In the genomic region with DNA sequence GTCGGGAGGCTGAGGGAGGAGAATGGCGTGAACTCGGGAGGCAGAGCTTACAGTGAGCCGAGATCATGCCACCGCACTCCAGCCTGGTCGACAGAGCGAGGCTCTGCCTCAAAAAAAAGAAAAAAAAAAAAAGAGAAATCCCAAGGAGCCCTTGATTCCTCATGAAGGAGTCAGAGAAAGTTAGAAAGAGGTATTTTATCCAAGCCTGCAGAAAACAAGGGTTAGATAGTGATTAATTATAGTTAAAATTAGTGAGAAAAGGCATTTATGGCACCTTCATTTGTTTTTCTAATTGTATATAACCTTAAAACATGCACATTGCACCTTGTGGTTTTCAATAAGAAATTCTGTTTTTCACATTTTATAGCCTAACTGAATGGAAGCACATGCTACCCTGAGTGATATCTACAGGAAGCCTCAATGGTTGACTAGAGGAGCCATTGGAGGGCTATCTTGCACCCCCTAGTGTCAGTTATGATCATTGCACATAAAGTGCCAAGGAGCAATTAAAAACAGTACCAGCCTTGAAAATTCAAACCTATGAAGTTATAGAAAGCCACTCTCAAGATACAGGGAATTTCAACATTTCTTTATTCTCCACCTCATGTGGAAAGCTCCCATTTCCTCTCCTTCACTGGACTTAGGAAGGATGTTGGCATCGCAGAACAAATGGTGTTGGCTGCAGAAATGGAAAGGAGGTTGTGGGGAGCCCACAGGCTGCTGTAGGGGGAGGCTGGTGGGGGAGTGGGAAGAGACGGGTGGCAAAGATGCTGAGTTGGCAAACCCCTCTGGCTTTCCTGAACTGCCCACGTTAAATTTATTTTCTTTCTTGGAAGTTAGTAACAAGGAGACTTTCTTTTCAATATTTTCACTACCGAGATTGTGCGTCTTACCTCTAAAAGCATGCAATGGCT, we compare ENCODE assay signal across 9 cellular contexts. TPM values are rescaled to one million over a fixed set of nuclear protein-coding genes. Genes with fewer than 3 reads are reported as not detected.
A peak's percentile ranks its signal among the peaks of the same experiment; 100 is the strongest.
DNase-seq lines count a peak whose midpoint lies in the region; ATAC-seq, FAIRE-seq and TF ChIP-seq lines count a peak whose summit lies in the region.
"Had no signal": no experiment of that assay in that cellular context is flagged by ENCODE, and none has a peak within 500 bp of the region (broad histone marks: within the 10 kb centered on the region; RNA-seq: fewer than 3 reads in every experiment).

No MANE protein-coding gene starts in this region.

- peak in 5 of 7 experiments; percentile 11 to 59 (median 26) for DNase-seq in CD8-positive, alpha-beta T cell
- peak; percentile 25 for DNase-seq in H54 (ENCODE audit: insufficient read length, low spot score)
- peak; percentile 75 for DNase-seq in RPMI8226
- DNase-seq in GM12878 (ENCODE audit: low read depth, low spot score): no peak
- DNase-seq in iPS-NIHi11 (ENCODE audit: low spot score): peak; percentile 71
- peak; percentile 25 for DNase-seq in stimulated activated CD4-positive, alpha-beta T cell treated with anti-CD3 and anti-CD28 coated beads, Interleukin-1b, Interleukin-23, amount 100 ng/mL, for 48 hours

- H3K4me3 Mint-ChIP-seq in CD8-positive, alpha-beta T cell: no peak overlapping the region

- RAD21 ChIA-PET in GM12878 (lab: Charles Lee; ENCODE audit: unreplicated experiment): no interaction called here

- H3K36me3 Mint-ChIP-seq in CD8-positive, alpha-beta T cell: no peaks in the 10 kb centered on the region

- peak; percentile 73 for TF ChIP-seq CTCF in CD8-positive, alpha-beta T cell (IDR thresholded peaks at IDR 0.05)
- peak; percentile 54 to 69 (median 59) for TF ChIP-seq CTCF in GM12878 (IDR thresholded peaks at IDR 0.05 in 2 of 3, conservative IDR thresholded peaks at IDR 0.05 in 1 of 3; ENCODE audit: control insufficient read depth in 2 of 3, extremely low read depth in 1 of 3, insufficient read depth in 1 of 3, low read depth in 3 of 3, low read length in 3 of 3)

- no peaks in the 10 kb centered on the region for H4K20me1 ChIP-seq in GM12878 (ENCODE audit: control insufficient read depth, insufficient read depth)

- no TSS peak for BruUV-seq in GM12878 (replicated peaks; lab: Mats Ljungman, UMichigan)

- intact Hi-C loops in CD8-positive, alpha-beta T cell (cut with DNase I, micrococcal nuclease): loop anchor here in 1 of 2 experiments (1.0 kb wide), 2 partner anchors 77 to 130 kb away; no protein-coding TSS in a partner anchor
- intact Hi-C loops in GM12878 (cut with micrococcal nuclease; ENCODE audit: unreplicated experiment): loop anchor here (1.0 to 10.0 kb wide), 3 partner anchors 77 to 151 kb away; no protein-coding TSS in a partner anchor

- no peak for TF ChIP-seq EP300 in GM12878 (IDR thresholded peaks at IDR 0.05; ENCODE audit: borderline replicate concordance in 1 of 2, control insufficient read depth in 1 of 2, low read depth in 2 of 2, low read length in 2 of 2)

- no peak overlapping the region for H3K27ac ChIP-seq in CD8-positive, alpha-beta T cell (ENCODE audit: low read depth, low read length)
- H3K27ac ChIP-seq in GM12878 (ENCODE audit: control insufficient read depth, insufficient read depth): no peak overlapping the region
- H3K27ac ChIP-seq: SJSA1 had no signal

- H3K27me3 Mint-ChIP-seq in CD8-positive, alpha-beta T cell (ENCODE audit: low read depth): peaks cover 3% of the 10 kb centered on the region

- H3K4me1 Mint-ChIP-seq in CD8-positive, alpha-beta T cell (ENCODE audit: low read depth): peaks cover 16% of the 10 kb centered on the region

- in situ Hi-C loops in GM12878 (cut with MboI): no loop called here

- SMC1A ChIA-PET in GM12878 (lab: Charles Lee; ENCODE audit: uncharacterized antibody, unreplicated experiment): interaction anchor here (1.7 kb wide), 1 partner anchor 130 kb away, joined by 4 read pairs; no protein-coding TSS in a partner anchor

- H3K27ac Mint-ChIP-seq in CD8-positive, alpha-beta T cell: no peak overlapping the region

- H3K4me1 ChIP-seq in CD8-positive, alpha-beta T cell (ENCODE audit: insufficient read depth, low read length): peaks cover 13% of the 10 kb centered on the region
- no peaks in the 10 kb centered on the region for H3K4me1 ChIP-seq in GM12878 (ENCODE audit: control insufficient read depth, insufficient read depth, low read length)

- 39% methylated on average over 6 of the region's 12 CpGs for WGBS in GM12878 (ENCODE audit: insufficient coverage, insufficient replicate concordance, low lambda C conversion rate, missing lambda C conversion rate)

- H3K27me3 ChIP-seq in CD8-positive, alpha-beta T cell (ENCODE audit: insufficient read depth, low read length): no peaks in the 10 kb centered on the region
- no peaks in the 10 kb centered on the region; a peak in 2 of 4 replicates for H3K27me3 ChIP-seq in GM12878 (replicated peaks in 1 of 2; ENCODE audit: control insufficient read depth in 2 of 2, insufficient read depth in 2 of 2, low read length in 1 of 2)
- H3K27me3 ChIP-seq: SJSA1 had no signal

- no peak for TF ChIP-seq POLR2A in H54 (IDR thresholded peaks at IDR 0.05; ENCODE audit: low read depth, low read length)
- no peak for TF ChIP-seq POLR2A in GM12878 (IDR thresholded peaks at IDR 0.05; ENCODE audit: low read depth, low read length)

- H2AFZ ChIP-seq in GM12878 (ENCODE audit: control insufficient read depth, low read depth, low read length): no peak overlapping the region

- H3K36me3 ChIP-seq in CD8-positive, alpha-beta T cell (ENCODE audit: insufficient read depth, low read length): no peaks in the 10 kb centered on the region
- H3K36me3 ChIP-seq in GM12878 (ENCODE audit: control insufficient read depth in 2 of 2, insufficient read depth in 2 of 2, low read length in 1 of 2): no peaks in the 10 kb centered on the region
- H3K36me3 ChIP-seq: SJSA1 had no signal

- H3K4me2 ChIP-seq in GM12878 (ENCODE audit: control insufficient read depth, insufficient read depth): no peak overlapping the region

- no peak overlapping the region for H3K9ac ChIP-seq in GM12878 (ENCODE audit: control insufficient read depth, insufficient read depth, low read length)

- FAIRE-seq in H54 (lab: Jason Lieb, UNC) (no peak), GM12878 (lab: Jason Lieb, UNC) (peak; percentile 56)

- ATAC-seq in CD8-positive, alpha-beta T cell: peak; percentile 63
- ATAC-seq in GM12878: peak; percentile 79
- no peak for ATAC-seq in HG03439 (IDR thresholded peaks at IDR 0.05; ENCODE audit: unreplicated experiment)
- ATAC-seq in HG03457 (IDR thresholded peaks at IDR 0.05; ENCODE audit: unreplicated experiment): no peak

- H3K9me3 ChIP-seq in CD8-positive, alpha-beta T cell (ENCODE audit: low read length): no peaks in the 10 kb centered on the region
- no peaks in the 10 kb centered on the region; the same call in 2 of the 3 replicates for H3K9me3 ChIP-seq in GM12878 (replicated peaks; ENCODE audit: control insufficient read depth, insufficient read depth, low read length)
- H3K9me3 ChIP-seq: SJSA1 had no signal

- POLR2A ChIA-PET in CD8-positive, alpha-beta T cell (lab: Charles Lee): interaction anchor here (0.7 kb wide), 1 partner anchor 15 kb away, joined by 3 read pairs; no protein-coding TSS in a partner anchor
- POLR2A ChIA-PET in GM12878 (lab: Charles Lee): interaction anchor here (0.6 kb wide), 1 partner anchor 59 kb away, joined by 3 read pairs; no protein-coding TSS in a partner anchor

- no peaks in the 10 kb centered on the region for H3K9me3 Mint-ChIP-seq in CD8-positive, alpha-beta T cell

- CTCF ChIA-PET in CD8-positive, alpha-beta T cell (lab: Charles Lee): interaction anchor here (0.7 to 3.8 kb wide), 13 partner anchors 9 to 858 kb away, joined by 3 to 23 read pairs (median 4); no protein-coding TSS in a partner anchor
- CTCF ChIA-PET in GM12878 (lab: Yijun Ruan, JAX): interaction anchor here (0.7 to 1.8 kb wide), 6 partner anchors 76 to 269 kb away, joined by 3 to 10 read pairs (median 4); no protein-coding TSS in a partner anchor

- no peak overlapping the region for H3K4me3 ChIP-seq in CD8-positive, alpha-beta T cell (ENCODE audit: low read depth, low read length)
- H3K4me3 ChIP-seq in GM12878: no peak overlapping the region
- H3K4me3 ChIP-seq: SJSA1 had no signal

- H3K79me2 ChIP-seq in GM12878 (ENCODE audit: control insufficient read depth, insufficient read depth, low read length): no peaks in the 10 kb centered on the region

- TF ChIP-seq RAD21 in GM12878 (IDR thresholded peaks at IDR 0.05; ENCODE audit: insufficient read depth, low read depth, low read length): peak; percentile 60

TF ChIP-seq in GM12878, 131 proteins besides CTCF, POLR2A, EP300 and RAD21 (continues in another document):
- peak; percentile 77 for TF ChIP-seq YY1 (IDR thresholded peaks at IDR 0.05; ENCODE audit: low read depth, low read length)

RNA-seq across cellular contexts. Expression of a gene that starts 48.5 kb away (rescaled TPM):
- not detected for total RNA-seq in CD8-positive, alpha-beta T cell
- total RNA-seq in GM12878 (2013; cell fraction: nucleolus; rRNA removed): 0.07 and 0.40 TPM in 2 replicates
- total RNA-seq in GM12878 (2014; rRNA removed): under 0.01 and 0.11 TPM in 2 replicates
- under 0.01 TPM in 1 of 2 replicates, not detected in the other for total RNA-seq in GM12878 (2014; rRNA removed; fragmentation: Illumina TruSeq; extraction: Trizol)
- 0.13 TPM in 1 of 2 replicates, not detected in the other for total RNA-seq in GM12878 (2021)
- 0.03 TPM for polyA plus RNA-seq in GM12878 (2011; ENCODE audit: low read depth)
- 0.24 and 0.49 TPM in 2 replicates for polyA plus RNA-seq in GM12878 (2011; rRNA removed)
- polyA plus RNA-seq in GM12878 (2011; cell fraction: cytosol; rRNA removed): 0.23 and 0.49 TPM in 2 replicates
- 0.96 and 1.0 TPM in 2 replicates for polyA plus RNA-seq in GM12878 (2011; cell fraction: nucleus; rRNA removed)
- 0.03 and 0.05 TPM in 2 replicates for polyA plus RNA-seq in GM12878 (2012)
- 0.10 TPM in 1 of 2 replicates, not detected in the other for polyA plus RNA-seq in GM12878 (2014; fragmentation: Illumina TruSeq; extraction: Trizol)
- polyA plus RNA-seq in GM12878 (2014; fragmentation: Nextera tagmentation; extraction: Ambion mirVana): under 1 TPM; 0.03 to 0.04 TPM
- polyA plus RNA-seq in GM12878 (2014; rRNA removed): 0.36 TPM in 1 of 2 replicates, not detected in the other
- under 1 TPM; 0.13 to 0.18 TPM for polyA plus RNA-seq in GM12878 (2016; fragmentation: Nextera tagmentation; extraction: Ambion mirVana)
- 0.41 and 0.73 TPM in 2 replicates for polyA minus RNA-seq in GM12878 (2011; rRNA and poly(A)+ RNA removed)
- polyA minus RNA-seq in GM12878 (2011; cell fraction: cytosol; rRNA and poly(A)+ RNA removed): 0.42 TPM in 1 of 2 replicates, not detected in the other
- polyA minus RNA-seq in GM12878 (2011; cell fraction: nucleus; rRNA and poly(A)+ RNA removed): 0.12 and 0.57 TPM in 2 replicates

Comparison
In these comparisons a context has a peak if more than half of its experiments do, and no peak if none do; other contexts are left out.
1. ATAC-seq: peak in CD8-positive, alpha-beta T cell (single experiment) and GM12878 (single experiment); none in HG03439 (single experiment) and HG03457 (single experiment).